8 cellular contexts compared by ENCODE assay signal in the genomic region with DNA sequence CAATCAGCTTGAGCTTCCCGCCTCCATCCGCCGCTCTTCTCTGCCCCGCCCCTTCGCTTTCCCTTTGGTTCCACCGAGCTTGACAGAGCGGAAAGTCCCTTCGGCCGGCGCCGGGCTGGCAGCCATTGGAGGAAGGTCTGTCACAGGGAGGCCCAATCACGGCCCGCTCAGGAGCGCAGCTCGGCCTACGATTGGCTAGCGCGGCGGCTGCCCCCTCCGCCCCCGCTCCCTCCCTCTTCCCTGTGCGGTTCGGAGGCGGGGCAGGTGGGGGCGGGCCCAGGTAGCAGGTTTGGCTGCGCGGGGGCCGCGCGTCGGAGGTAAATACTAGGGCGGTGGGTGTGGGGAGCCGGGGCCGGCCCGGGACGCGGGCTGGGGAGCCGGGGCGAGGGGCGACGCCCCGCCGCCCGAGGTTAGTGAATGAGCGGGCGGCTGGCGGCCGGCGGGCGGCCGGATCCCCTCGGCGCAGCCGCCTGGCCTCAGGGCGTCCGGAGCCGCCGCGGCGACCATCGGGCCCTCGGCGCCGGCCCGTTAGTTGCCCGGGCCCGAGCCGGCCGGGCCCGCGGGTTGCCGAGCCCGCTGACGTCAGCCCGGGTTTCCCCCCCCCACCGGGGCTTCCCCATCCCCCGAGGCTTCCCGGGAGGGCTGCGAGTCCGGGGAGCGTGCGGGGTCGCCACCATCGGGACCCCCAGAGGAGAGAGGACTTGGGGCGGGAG. TPM values are rescaled to one million over a fixed set of nuclear protein-coding genes. Genes with fewer than 3 reads are reported as not detected.
A peak's percentile ranks its signal among the peaks of the same experiment; 100 is the strongest.
DNase-seq lines count a peak whose midpoint lies in the region; ATAC-seq and TF ChIP-seq lines count a peak whose summit lies in the region.

A gene (plus strand): TSS at position 279 of the 713 bp plus-strand sequence. CDS start 7,613 bp downstream, outside the sequence.

- no peaks in the 10 kb centered on the region for H3K4me1 ChIP-seq in ovary (ENCODE audit: insufficient read depth)
- peaks cover 29 to 41% of the 10 kb centered on the region in 2 donors for H3K4me1 ChIP-seq in thyroid gland

- no peak for TF ChIP-seq EP300 in ovary (IDR thresholded peaks at IDR 0.05)

- DNase-seq in GM12864 (ENCODE audit: low read depth), result peak; percentile 98
- DNase-seq in NCI-H1417 (lab: John Stamatoyannopoulos, UW), result peak; percentile 94 to 99 (median 98)
- DNase-seq in SW 1271 (lab: John Stamatoyannopoulos, UW), result peak; percentile 94
- DNase-seq in activated naive CD8-positive, alpha-beta T cell treated with anti-CD3 and anti-CD28 coated beads, Interleukin-2, amount 50 U/mL, for 16 hours (ENCODE audit: low read depth, low spot score), result peak; percentile 98
- DNase-seq in Right ventricle myocardium inferior (ENCODE audit: missing footprints), result peak; percentile 100
- DNase-seq in ovary, result peak; percentile 99 to 100 (median 100)
- DNase-seq in thyroid gland, result peak; percentile 100

- H3K4me3 ChIP-seq in GM12864 (ENCODE audit: low read depth, low read length), result peak within 1 kb of the TSS; percentile 91
- peak within 1 kb of the TSS; percentile 99 for H3K4me3 ChIP-seq in ovary
- H3K4me3 ChIP-seq in thyroid gland (replicated peaks in 1 of 3), result peak within 1 kb of the TSS; percentile 72 to 91 (median 86)

- H3K27me3 ChIP-seq in ovary (no peaks in the 10 kb centered on the region), thyroid gland (no peaks in the 10 kb centered on the region)

- peak; percentile 57 for TF ChIP-seq POLR2A in ovary (IDR thresholded peaks at IDR 0.05)
- TF ChIP-seq POLR2A in thyroid gland (IDR thresholded peaks at IDR 0.05), result peak; percentile 65 to 83

- H3K9me3 ChIP-seq in ovary (no peaks in the 10 kb centered on the region), thyroid gland (no peaks in the 10 kb centered on the region)

- peak within 1 kb of the TSS; percentile 65 to 73 for H3K27ac ChIP-seq in ovary
- peak within 1 kb of the TSS; percentile 74 to 88 (median 88) for H3K27ac ChIP-seq in thyroid gland

- ATAC-seq in HG02759 (IDR thresholded peaks at IDR 0.05; ENCODE audit: unreplicated experiment) (peak; percentile 90), Right ventricle myocardium inferior (peak; percentile 99)

- WGBS in ovary, 3 donors, result 0 to 1% (median 1%) methylated on average over 28 to 85 of the region's 85 CpGs
- WGBS in thyroid gland, 2 donors, result 0 to 1% methylated on average over 14 to 21 of the region's 85 CpGs

- intact Hi-C loops in Right ventricle myocardium inferior (cut with DNase I), result loop anchor here (5.0 to 10.0 kb wide), 2 partner anchors 45 to 377 kb away; a partner anchor contains a TSS
- intact Hi-C loops in ovary (cut with DNase I), result no loop called here
- intact Hi-C loops in thyroid gland (cut with DNase I), result no loop called here

- no peak for TF ChIP-seq CTCF in GM12864 (IDR thresholded peaks at IDR 0.05; ENCODE audit: low read depth, low read length, missing control alignments)
- no peak for TF ChIP-seq CTCF in ovary (IDR thresholded peaks at IDR 0.05)
- TF ChIP-seq CTCF in thyroid gland (IDR thresholded peaks at IDR 0.05), result no peak

- H3K36me3 ChIP-seq in ovary, result no peaks in the 10 kb centered on the region
- no peaks in the 10 kb centered on the region for H3K36me3 ChIP-seq in thyroid gland

RNA-seq across cellular contexts. Expression of the gene that starts here (rescaled TPM):
- total RNA-seq in Right ventricle myocardium inferior (27.5 TPM), ovary (10 to 100 TPM; 26.7 to 39.3 (median 38.6) TPM), thyroid gland (100 to 1,000 TPM in 1 of 4 donors, 10 to 100 TPM in 3; 79.2 to 180 (median 92.4) TPM)
- polyA plus RNA-seq in ovary, result 10 to 100 TPM; 11.2 to 57.6 TPM

Comparison
In these comparisons a context has a peak if more than half of its experiments do, and no peak if none do; other contexts are left out.
1. Peak in every context shown above with its lines: DNase-seq, ATAC-seq, H3K4me3 ChIP-seq and H3K27ac ChIP-seq.